ENCODE assay signal across 11 cellular contexts in the genomic region with DNA sequence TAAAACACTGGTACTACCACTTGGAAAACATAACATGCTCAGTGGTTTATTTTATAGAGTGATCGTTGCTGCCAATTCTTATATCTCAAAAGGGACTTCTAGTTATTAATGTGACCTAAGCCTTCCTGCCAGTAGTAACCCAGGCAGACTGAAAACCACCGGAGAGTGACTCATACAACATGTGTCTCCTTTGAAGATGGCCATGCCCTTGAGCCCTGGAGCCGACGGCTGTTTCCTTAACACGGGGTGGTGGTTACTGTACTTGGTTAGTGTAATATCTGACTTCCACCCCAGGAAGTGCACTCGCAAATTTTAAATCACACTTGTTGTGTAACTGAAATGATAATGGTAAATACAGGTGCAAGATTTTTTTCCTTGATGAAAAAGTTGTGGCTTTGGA. TPM values are rescaled to one million over a fixed set of nuclear protein-coding genes. Genes with fewer than 3 reads are reported as not detected.
DNase-seq lines count a peak whose midpoint lies in the region; ATAC-seq and TF ChIP-seq lines count a peak whose summit lies in the region.
"Had no signal": no experiment of that assay in that cellular context is flagged by ENCODE, and none has a peak within 500 bp of the region (broad histone marks: within the 10 kb centered on the region; RNA-seq: fewer than 3 reads in every experiment).

No MANE protein-coding gene starts in this region.

- H3K4me3 Mint-ChIP-seq in activated CD8-positive, alpha-beta T cell treated with anti-CD3 and anti-CD28 coated beads for 36 hours, result no peak overlapping the region

- no peaks in the 10 kb centered on the region for H3K36me3 Mint-ChIP-seq in activated CD8-positive, alpha-beta T cell treated with anti-CD3 and anti-CD28 coated beads for 36 hours (ENCODE audit: low read depth)

- CTCF ChIA-PET in activated CD8-positive, alpha-beta T cell treated with anti-CD3 and anti-CD28 coated beads for 36 hours (lab: Charles Lee), result no interaction called here

- peaks cover 21% of the 10 kb centered on the region for H3K27me3 Mint-ChIP-seq in activated CD8-positive, alpha-beta T cell treated with anti-CD3 and anti-CD28 coated beads for 36 hours

- no peaks in the 10 kb centered on the region for H3K9me2 ChIP-seq in hepatocyte (replicated peaks; ENCODE audit: insufficient read depth)

- no peak overlapping the region for H2AFZ ChIP-seq in hepatocyte

- ATAC-seq in activated CD8-positive, alpha-beta T cell treated with anti-CD3 and anti-CD28 coated beads for 36 hours, result peak; percentile 91

- H3K27ac ChIP-seq in BLaER1 treated with 17β-estradiol and CSF1 and Interleukin-3, amounts not matched to agents 10 nM and 100 nM, result peak overlapping the region in 8 of 11 experiments; percentile 32 to 79 (median 68); a peak in 14 of 22 replicates
- H3K27ac ChIP-seq in hepatocyte (no peak overlapping the region), substantia nigra (ENCODE audit: low read depth, low read length, poor library complexity, severe bottlenecking) (no peak overlapping the region)
- H3K27ac ChIP-seq: skin epidermis had no signal

- H3K9me3 ChIP-seq in BLaER1 treated with 17β-estradiol and CSF1 and Interleukin-3, amounts not matched to agents 10 nM and 100 nM (replicated peaks in 1 of 11), result peaks cover 0 to 13% (median 0%) of the 10 kb centered on the region in 11 experiments; a peak in 5 of 22 replicates
- no peaks in the 10 kb centered on the region for H3K9me3 ChIP-seq in hepatocyte (ENCODE audit: low read depth)

- H4K20me1 ChIP-seq in BLaER1 treated with 17β-estradiol and CSF1 and Interleukin-3, amounts not matched to agents 10 nM and 100 nM, result peaks cover 0 to 18% (median 0%) of the 10 kb centered on the region in 11 experiments; a peak in 4 of 22 replicates
- H4K20me1 ChIP-seq in hepatocyte (ENCODE audit: insufficient read depth, poor library complexity, severe bottlenecking), result no peaks in the 10 kb centered on the region

- peaks cover 0 to 25% (median 0%) of the 10 kb centered on the region in 11 experiments; a peak in 11 of 22 replicates for H3K27me3 ChIP-seq in BLaER1 treated with 17β-estradiol and CSF1 and Interleukin-3, amounts not matched to agents 10 nM and 100 nM
- H3K27me3 ChIP-seq in hepatocyte, result no peaks in the 10 kb centered on the region

- no peaks in the 10 kb centered on the region for H3K79me2 ChIP-seq in hepatocyte

- intact Hi-C loops in activated CD8-positive, alpha-beta T cell treated with anti-CD3 and anti-CD28 coated beads for 36 hours (cut with micrococcal nuclease), result no loop called here

- H3K9me3 Mint-ChIP-seq in activated CD8-positive, alpha-beta T cell treated with anti-CD3 and anti-CD28 coated beads for 36 hours, result no peaks in the 10 kb centered on the region

- DNase-seq in HPDE6-E6E7 (ENCODE audit: extremely low spot score) (peak; percentile 19), hepatocyte (ENCODE audit: low spot score) (peak; percentile 63), middle frontal gyrus (ENCODE audit: extremely low spot score, low spot score) (no peak), substantia nigra (lab: John Stamatoyannopoulos, UW) (no peak), NCI-H1436 (lab: John Stamatoyannopoulos, UW) (no peak), NCI-H187 (lab: John Stamatoyannopoulos, UW) (no peak)
- peak; percentile 61 for DNase-seq in activated CD8-positive, alpha-beta T cell treated with anti-CD3 and anti-CD28 coated beads for 36 hours
- DNase-seq: activated CD4-positive, alpha-beta T cell treated with anti-CD3 and anti-CD28 coated beads for 1 hour; NCI-H526 treated with DMSO at 0.1 percent for 48 hours had no signal

- H3K9ac ChIP-seq in BLaER1 treated with 17β-estradiol and CSF1 and Interleukin-3, amounts not matched to agents 10 nM and 100 nM, result peak overlapping the region in 2 of 11 experiments; percentile 55 to 56; a peak in 3 of 22 replicates

- no peak for TF ChIP-seq CTCF in activated CD8-positive, alpha-beta T cell treated with anti-CD3 and anti-CD28 coated beads for 36 hours (IDR thresholded peaks at IDR 0.05)
- TF ChIP-seq CTCF in hepatocyte (IDR thresholded peaks at IDR 0.05; ENCODE audit: poor library complexity), result no peak

- POLR2A ChIA-PET in activated CD8-positive, alpha-beta T cell treated with anti-CD3 and anti-CD28 coated beads for 36 hours (lab: Charles Lee), result no interaction called here

- no peaks in the 10 kb centered on the region for H3K36me3 ChIP-seq in BLaER1 treated with 17β-estradiol and CSF1 and Interleukin-3, amounts not matched to agents 10 nM and 100 nM
- H3K36me3 ChIP-seq in hepatocyte (replicated peaks; ENCODE audit: insufficient read depth, low read depth), result no peaks in the 10 kb centered on the region

- H3K4me2 ChIP-seq in BLaER1 treated with 17β-estradiol and CSF1 and Interleukin-3, amounts not matched to agents 10 nM and 100 nM, result peak overlapping the region; percentile 53 to 89 (median 79)
- H3K4me2 ChIP-seq in hepatocyte, result no peak overlapping the region

- H3K4me3 ChIP-seq in BLaER1 treated with 17β-estradiol and CSF1 and Interleukin-3, amounts not matched to agents 10 nM and 100 nM, result no peak overlapping the region
- H3K4me3 ChIP-seq in hepatocyte, result no peak overlapping the region
- H3K4me3 ChIP-seq: skin epidermis had no signal

- H3K27ac Mint-ChIP-seq in activated CD8-positive, alpha-beta T cell treated with anti-CD3 and anti-CD28 coated beads for 36 hours, result no peak overlapping the region

- H3K4me1 ChIP-seq in BLaER1 treated with 17β-estradiol and CSF1 and Interleukin-3, amounts not matched to agents 10 nM and 100 nM, result peaks cover 48 to 83% (median 73%) of the 10 kb centered on the region in 10 experiments
- no peaks in the 10 kb centered on the region for H3K4me1 ChIP-seq in hepatocyte (ENCODE audit: insufficient read depth)

- H3K4me1 Mint-ChIP-seq in activated CD8-positive, alpha-beta T cell treated with anti-CD3 and anti-CD28 coated beads for 36 hours (ENCODE audit: low read depth), result peaks cover 3% of the 10 kb centered on the region

- 47% methylated on average over 6 of the region's 6 CpGs for WGBS in hepatocyte (ENCODE audit: low lambda C conversion rate, missing lambda C conversion rate)

RNA-seq across cellular contexts. Expression of a gene that starts 30.5 kb away (rescaled TPM):
- under 1 TPM; 0.18 to 0.31 TPM for total RNA-seq in activated CD8-positive, alpha-beta T cell treated with anti-CD3 and anti-CD28 coated beads for 36 hours
- 0.10 and 0.32 TPM in 2 replicates for total RNA-seq in hepatocyte
- polyA plus RNA-seq in hepatocyte, result 0.02 and 0.56 TPM in 2 replicates

Comparison
In these comparisons a context has a peak if more than half of its experiments do, and no peak if none do; other contexts are left out.
1. H3K27ac ChIP-seq: peak in BLaER1 treated with 17β-estradiol and CSF1 and Interleukin-3, amounts not matched to agents 10 nM and 100 nM (8 of 11); none in hepatocyte (single experiment) and substantia nigra (single experiment).
2. DNase-seq: peak in HPDE6-E6E7 (single experiment), activated CD8-positive, alpha-beta T cell treated with anti-CD3 and anti-CD28 coated beads for 36 hours (single experiment) and hepatocyte (single experiment); none in middle frontal gyrus (single experiment), substantia nigra (0 of 49), NCI-H1436 (single experiment) and NCI-H187 (0 of 2).